17 cellular contexts compared by ENCODE assay signal in genomic region chr5:158978061-158978745, GRCh38.
DNase-seq lines count a peak whose midpoint lies in the region; ATAC-seq and TF ChIP-seq lines count a peak whose summit lies in the region.
"Had no signal": no experiment of that assay in that cellular context is flagged by ENCODE, and none has a peak within 500 bp of the region (broad histone marks: within the 10 kb centered on the region; RNA-seq: fewer than 3 reads in every experiment).

No MANE protein-coding gene starts in this region.

- H3K36me3 ChIP-seq in BLaER1 (peaks cover 88% of the 10 kb centered on the region), fibroblast of lung (ENCODE audit: control insufficient read depth, insufficient read depth, low read length) (no peaks in the 10 kb centered on the region), osteoblast (ENCODE audit: insufficient read depth, low read length) (no peaks in the 10 kb centered on the region)

- H3K79me2 ChIP-seq in fibroblast of lung (ENCODE audit: control insufficient read depth, insufficient read depth, low read length), result no peaks in the 10 kb centered on the region
- peaks cover 48% of the 10 kb centered on the region for H3K79me2 ChIP-seq in osteoblast (ENCODE audit: insufficient read depth, low read length)

- DNase-seq in fibroblast of lung (ENCODE audit: low read depth in 2 of 2) (peak; percentile 73 to 85), osteoblast (ENCODE audit: insufficient read length, low spot score, missing footprints) (no peak), SW 1271 (lab: John Stamatoyannopoulos, UW) (no peak), OCI-M2 (lab: John Stamatoyannopoulos, UW; ENCODE audit: unreplicated experiment) (no peak), posterior vena cava (ENCODE audit: low spot score) (no peak), T-helper 1 cell (no peak)
- DNase-seq: activated CD8-positive, alpha-beta memory T cell treated with anti-CD3 and anti-CD28 coated beads, Interleukin-2, amount 50 U/mL, for 48 hours; CD4-positive, CD25-positive, alpha-beta regulatory T cell; GF-D8; hippocampal formation; NCI-H69; SHP77; stimulated activated CD4-positive, alpha-beta T cell treated with anti-CD3 and anti-CD28 coated beads, Interleukin-2, amount 100 ng/mL, for 24 hours had no signal

- H4K20me1 ChIP-seq in BLaER1, result peaks cover 100% of the 10 kb centered on the region
- H4K20me1 ChIP-seq in fibroblast of lung (ENCODE audit: control insufficient read depth, extremely low read depth, insufficient read depth, low read length), result no peaks in the 10 kb centered on the region
- no peaks in the 10 kb centered on the region for H4K20me1 ChIP-seq in osteoblast (ENCODE audit: insufficient read depth, low read length)

- no peak overlapping the region for H3K27ac ChIP-seq in BLaER1
- no peak overlapping the region for H3K27ac ChIP-seq in fibroblast of lung (ENCODE audit: insufficient read depth, low read length)
- peak overlapping the region; percentile 80 for H3K27ac ChIP-seq in osteoblast (ENCODE audit: low read depth, low read length)

- no peak overlapping the region for H2AFZ ChIP-seq in fibroblast of lung (ENCODE audit: low read length)
- no peak overlapping the region for H2AFZ ChIP-seq in osteoblast (ENCODE audit: low read length)
- H2AFZ ChIP-seq: GM23338 had no signal

- no peaks in the 10 kb centered on the region for H3K27me3 ChIP-seq in BLaER1
- H3K27me3 ChIP-seq in fibroblast of lung (ENCODE audit: control insufficient read depth, insufficient read depth, low read length), result no peaks in the 10 kb centered on the region
- H3K27me3 ChIP-seq in osteoblast (ENCODE audit: insufficient read depth, low read length), result no peaks in the 10 kb centered on the region

- peak; percentile 50 for ATAC-seq in SK-N-SH treated with all-trans-retinoic acid at 6 μM for 48 hours
- ATAC-seq: GM23338 had no signal

- TF ChIP-seq CTCF in fibroblast of lung (conservative IDR thresholded peaks at IDR 0.05 in 1 of 2, IDR thresholded peaks at IDR 0.05 in 1 of 2; ENCODE audit: low read depth in 1 of 2, low read length in 2 of 2), result no peak
- no peak for TF ChIP-seq CTCF in osteoblast (IDR thresholded peaks at IDR 0.05; ENCODE audit: extremely low read depth, low read depth, low read length)

- H3K4me3 ChIP-seq in BLaER1, result no peak overlapping the region
- no peak overlapping the region for H3K4me3 ChIP-seq in fibroblast of lung (replicated peaks in 1 of 4; ENCODE audit: control extremely low read depth in 1 of 4, insufficient read depth in 1 of 4, low read depth in 3 of 4, low read length in 4 of 4)
- no peak overlapping the region for H3K4me3 ChIP-seq in osteoblast (ENCODE audit: insufficient read depth, low read length)
- H3K4me3 ChIP-seq: GM23338, lung had no signal

- intact Hi-C loops in posterior vena cava (cut with DNase I), result loop anchor here in 1 of 2 donors (10.0 kb wide), 1 partner anchor 117 kb away; the partner anchor contains the start of gene EBF1

- H3K9me3 ChIP-seq in BLaER1 (no peaks in the 10 kb centered on the region), fibroblast of lung (ENCODE audit: control insufficient read depth, insufficient read depth, low read depth, low read length) (no peaks in the 10 kb centered on the region), osteoblast (ENCODE audit: low read depth, low read length) (no peaks in the 10 kb centered on the region)

- H3K4me1 ChIP-seq in BLaER1 (peaks cover 83% of the 10 kb centered on the region), fibroblast of lung (ENCODE audit: control insufficient read depth, extremely low read depth, insufficient read depth, low read length) (peaks cover 17% of the 10 kb centered on the region), osteoblast (ENCODE audit: insufficient read depth, low read length) (peaks cover 51% of the 10 kb centered on the region)

- H3K9ac ChIP-seq in BLaER1, result no peak overlapping the region
- no peak overlapping the region for H3K9ac ChIP-seq in fibroblast of lung (ENCODE audit: insufficient read depth, low read length)

- H3K4me2 ChIP-seq in BLaER1, result peak overlapping the region; percentile 33
- no peak overlapping the region for H3K4me2 ChIP-seq in fibroblast of lung (ENCODE audit: extremely low read depth, insufficient read depth, low read length)
- H3K4me2 ChIP-seq in osteoblast (ENCODE audit: insufficient read depth, low read length), result peak overlapping the region; percentile 62
- H3K4me2 ChIP-seq: GM23338 had no signal

TF ChIP-seq in SK-N-SH treated with all-trans-retinoic acid at 6 μM for 48 hours, 23 proteins besides CTCF, POLR2A, EP300 and RAD21:
- no peak for TF ChIP-seq ZNF565 (CRISPR knock-in tag; conservative IDR thresholded peaks at IDR 0.05; ENCODE audit: low read depth)
- TF ChIP-seq ISL1 (CRISPR knock-in tag; IDR thresholded peaks at IDR 0.05), result peak; percentile 69
- 0 out of 2 replicates have a peak, but pooled peaks have one; percentile 63 for TF ChIP-seq CREB5 (CRISPR knock-in tag; IDR thresholded peaks at IDR 0.05; ENCODE audit: low read depth)

Comparison
In these comparisons a context has a peak if more than half of its experiments do, and no peak if none do; other contexts are left out.
1. DNase-seq: peak in fibroblast of lung (2 of 2); none in osteoblast (single experiment), SW 1271 (0 of 2), OCI-M2 (single experiment), posterior vena cava (single experiment) and T-helper 1 cell (0 of 5).